In the genomic region with DNA sequence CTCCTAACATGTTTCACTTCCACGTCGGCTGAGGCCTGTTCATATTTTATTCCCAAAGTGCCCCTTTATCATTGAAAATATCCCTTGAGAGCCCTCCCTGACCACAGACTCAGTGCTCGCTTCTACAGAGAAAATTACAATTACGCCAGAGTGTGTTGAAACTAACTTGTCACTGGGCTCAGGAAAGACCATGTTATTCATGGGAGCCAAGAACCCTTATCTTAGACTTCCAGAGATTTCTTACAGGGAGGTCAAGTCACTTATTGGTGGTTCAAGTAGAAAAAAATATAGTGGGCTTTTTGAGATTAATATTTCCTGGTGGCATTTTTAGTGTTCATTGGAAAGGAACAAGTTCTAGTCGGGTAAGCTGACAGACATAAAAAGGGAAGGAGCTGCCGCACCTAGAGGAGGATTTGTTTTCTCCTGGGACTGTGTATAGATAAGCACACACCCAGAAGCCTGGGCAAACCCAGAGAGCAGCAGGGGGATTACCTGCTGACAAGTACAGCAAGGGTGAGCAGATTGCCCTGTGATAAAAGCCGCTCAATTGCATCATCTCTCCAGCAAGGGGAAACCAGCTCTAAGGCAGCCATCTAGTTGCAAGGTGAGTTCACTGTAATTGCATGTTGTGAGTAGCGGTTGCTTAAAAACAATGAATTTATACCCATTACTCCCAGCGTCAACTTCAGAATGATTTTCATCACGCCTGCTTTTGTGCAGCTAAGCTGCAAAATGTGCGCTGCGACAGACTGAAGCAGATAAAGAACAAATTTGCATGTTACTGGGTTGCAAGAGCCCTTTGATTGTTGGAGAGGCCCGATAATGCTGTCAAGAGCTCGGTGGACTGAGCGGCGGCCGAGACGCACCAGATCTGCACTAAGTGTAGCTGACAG, we compare ENCODE assay signal across 8 cellular contexts. TPM values are rescaled to one million over a fixed set of nuclear protein-coding genes. Genes with fewer than 3 reads are reported as not detected.
DNase-seq lines count a peak whose midpoint lies in the region; ATAC-seq and TF ChIP-seq lines count a peak whose summit lies in the region.

No MANE protein-coding gene starts in this region.

- no peaks in the 10 kb centered on the region for H3K36me3 Mint-ChIP-seq in activated naive CD4-positive, alpha-beta T cell treated with anti-CD3 and anti-CD28 coated beads for 36 hours (ENCODE audit: low read depth)

- peaks cover 28% of the 10 kb centered on the region for H3K4me1 Mint-ChIP-seq in activated naive CD4-positive, alpha-beta T cell treated with anti-CD3 and anti-CD28 coated beads for 36 hours (ENCODE audit: low read depth)

- H3K4me3 Mint-ChIP-seq in activated naive CD4-positive, alpha-beta T cell treated with anti-CD3 and anti-CD28 coated beads for 36 hours: no peak overlapping the region

- peak overlapping the region; percentile 5 for H3K9ac ChIP-seq in HUES6 (ENCODE audit: low read length)

- H3K36me3 ChIP-seq in HUES6 (ENCODE audit: control insufficient read depth, insufficient read depth, low read length) (no peaks in the 10 kb centered on the region), OCI-LY7 (ENCODE audit: insufficient read depth, low read length) (no peaks in the 10 kb centered on the region)

- H3K79me2 ChIP-seq in OCI-LY7 (ENCODE audit: insufficient read depth, low read depth, low read length): no peaks in the 10 kb centered on the region

- CTCF ChIA-PET in activated naive CD4-positive, alpha-beta T cell treated with anti-CD3 and anti-CD28 coated beads for 36 hours (lab: Charles Lee): interaction anchor here (0.7 to 8.6 kb wide), 5 partner anchors 11 to 186 kb away, joined by 3 to 141 read pairs (median 3); no protein-coding TSS in a partner anchor
- CTCF ChIA-PET in OCI-LY7 (lab: Charles Lee; ENCODE audit: unreplicated experiment): no interaction called here

- H3K27ac ChIP-seq in HUES6 (ENCODE audit: low read depth, low read length) (0 out of 2 replicates have a peak overlapping the region, but pooled peaks have one; percentile 13), OCI-LY7 (ENCODE audit: low read depth, low read length, poor library complexity, severe bottlenecking) (no peak overlapping the region)

- H3K27me3 ChIP-seq in HUES6 (ENCODE audit: control insufficient read depth, insufficient read depth, low read length): no peaks in the 10 kb centered on the region

- H3K4me1 ChIP-seq in HUES6 (ENCODE audit: control insufficient read depth, insufficient read depth, low read length) (peaks cover 9% of the 10 kb centered on the region), OCI-LY7 (ENCODE audit: insufficient read depth, low read length, poor library complexity, severe bottlenecking) (no peaks in the 10 kb centered on the region)

- DNase-seq in activated naive CD4-positive, alpha-beta T cell treated with anti-CD3 and anti-CD28 coated beads for 36 hours: peak; percentile 67
- DNase-seq in activated naive CD4-positive, alpha-beta T cell (lab: John Stamatoyannopoulos, UW): no peak
- DNase-seq in amniotic epithelial cell (ENCODE audit: low read depth) (peak; percentile 73), renal cortical epithelial cell (ENCODE audit: low read depth) (peak; percentile 19), G401 (ENCODE audit: low spot score) (no peak), OCI-LY7 (ENCODE audit: low spot score) (no peak)

- no peaks in the 10 kb centered on the region for H4K20me1 ChIP-seq in OCI-LY7 (ENCODE audit: insufficient read depth, low read length)

- no TSS peak for BruUV-seq in OCI-LY7 (replicated peaks; lab: Mats Ljungman, UMichigan)

- no peaks in the 10 kb centered on the region for H3K9me2 ChIP-seq in OCI-LY7 (ENCODE audit: insufficient read depth, low read length)

- H3K4me2 ChIP-seq in OCI-LY7 (ENCODE audit: low read length): no peak overlapping the region

- no peaks in the 10 kb centered on the region for H3K9me3 Mint-ChIP-seq in activated naive CD4-positive, alpha-beta T cell treated with anti-CD3 and anti-CD28 coated beads for 36 hours

- H3K9me3 ChIP-seq in HUES6 (ENCODE audit: control insufficient read depth, insufficient read depth, low read depth, low read length) (peaks cover 4% of the 10 kb centered on the region; the same call in 1 of the 2 replicates), OCI-LY7 (ENCODE audit: low read length) (no peaks in the 10 kb centered on the region)

- POLR2A ChIA-PET in OCI-LY7 (lab: Charles Lee): interaction anchor here (0.6 kb wide), 1 partner anchor 367 kb away, joined by 3 read pairs; no protein-coding TSS in a partner anchor

- no peak overlapping the region for H3K4me3 ChIP-seq in HUES6 (ENCODE audit: low read depth, low read length)
- no peak overlapping the region for H3K4me3 ChIP-seq in OCI-LY7 (ENCODE audit: low read depth, low read length, poor library complexity, severe bottlenecking)

- H3K27ac Mint-ChIP-seq in activated naive CD4-positive, alpha-beta T cell treated with anti-CD3 and anti-CD28 coated beads for 36 hours: no peak overlapping the region

- in situ Hi-C loops in G401 (cut with HindIII; ENCODE audit: low sequenced_read_pairs): no loop called here

- no peaks in the 10 kb centered on the region for H3K27me3 Mint-ChIP-seq in activated naive CD4-positive, alpha-beta T cell treated with anti-CD3 and anti-CD28 coated beads for 36 hours (ENCODE audit: low read depth)

- intact Hi-C loops in activated naive CD4-positive, alpha-beta T cell treated with anti-CD3 and anti-CD28 coated beads for 36 hours (cut with micrococcal nuclease): loop anchor here (1.0 kb wide), 1 partner anchor 14 kb away; no protein-coding TSS in a partner anchor
- intact Hi-C loops in OCI-LY7 (cut with micrococcal nuclease; ENCODE audit: unreplicated experiment): no loop called here

- no peak overlapping the region for H2AFZ ChIP-seq in OCI-LY7 (ENCODE audit: low read length)

- ATAC-seq in GM18517 (IDR thresholded peaks at IDR 0.05; ENCODE audit: unreplicated experiment): no peak

- TF ChIP-seq CTCF in OCI-LY7 (conservative IDR thresholded peaks at IDR 0.05; ENCODE audit: low read length): no peak

RNA-seq across cellular contexts. Expression of gene DCT, which starts 46.2 kb away (rescaled TPM):
- total RNA-seq in activated naive CD4-positive, alpha-beta T cell treated with anti-CD3 and anti-CD28 coated beads for 36 hours: under 1 TPM in 1 of 2 experiments, not detected in 1; 0.10 TPM
- total RNA-seq in renal cortical epithelial cell: 0.05 TPM in 1 of 2 replicates, not detected in the other
- 0.47 TPM in 1 of 2 replicates, not detected in the other for total RNA-seq in G401 (2014; rRNA removed; shearing (Covaris generic))
- 0.05 and 0.25 TPM in 2 replicates for total RNA-seq in OCI-LY7 (2014; rRNA removed; shearing (Covaris generic))
- not detected in 2 replicates for total RNA-seq in OCI-LY7 (2022)

Comparison
In these comparisons a context has a peak if more than half of its experiments do, and no peak if none do; other contexts are left out.
1. DNase-seq: peak in activated naive CD4-positive, alpha-beta T cell treated with anti-CD3 and anti-CD28 coated beads for 36 hours (single experiment), amniotic epithelial cell (single experiment) and renal cortical epithelial cell (single experiment); none in activated naive CD4-positive, alpha-beta T cell (0 of 4), G401 (single experiment) and OCI-LY7 (single experiment).